In genomic region chr1:187985145-187985896, GRCh38 we compare ENCODE assay signal across 1 cellular context.
TF ChIP-seq lines count a peak whose summit lies in the region.

No MANE protein-coding gene starts in this region.

TF ChIP-seq in GM23338, 12 proteins besides CTCF, POLR2A, EP300 and RAD21 (continued from another document):
- TF ChIP-seq REST (IDR thresholded peaks at IDR 0.05; ENCODE audit: unreplicated experiment): no peak
